ENCODE assay signal across 11 cellular contexts in genomic region chr1:221336141-221336540, GRCh38.
A peak's percentile ranks its signal among the peaks of the same experiment; 100 is the strongest.
DNase-seq lines count a peak whose midpoint lies in the region; ATAC-seq, FAIRE-seq and TF ChIP-seq lines count a peak whose summit lies in the region.
"Had no signal": no experiment of that assay in that cellular context is flagged by ENCODE, and none has a peak within 500 bp of the region (broad histone marks: within the 10 kb centered on the region; RNA-seq: fewer than 3 reads in every experiment).

No MANE protein-coding gene starts in this region.

- ATAC-seq in GM21786 (IDR thresholded peaks at IDR 0.05; ENCODE audit: unreplicated experiment), result no peak
- no peak for ATAC-seq in activated CD4-positive, CD25-positive, alpha-beta regulatory T cell treated with anti-CD3 and anti-CD28 coated beads, Interleukin-2, amount 50 U/mL, for 24 hours

- H3K4me1 ChIP-seq in esophagus squamous epithelium, result peaks cover 0 to 30% (median 8%) of the 10 kb centered on the region in 3 donors
- peaks cover 29% of the 10 kb centered on the region for H3K4me1 ChIP-seq in muscle layer of colon (ENCODE audit: insufficient read depth, low read length)
- no peaks in the 10 kb centered on the region for H3K4me1 ChIP-seq in Karpas-422 (ENCODE audit: low read length)

- H3K27ac ChIP-seq in esophagus squamous epithelium, result peak overlapping the region; percentile 55 to 85 (median 78)
- H3K27ac ChIP-seq in muscle layer of colon (ENCODE audit: low read depth, low read length), result peak overlapping the region; percentile 51
- H3K27ac ChIP-seq in Karpas-422 (ENCODE audit: low read length), result no peak overlapping the region

- FAIRE-seq in urothelium cell line (lab: Jason Lieb, UNC), result no peak
- FAIRE-seq: TTC549 had no signal

- no peaks in the 10 kb centered on the region for H3K79me2 ChIP-seq in Karpas-422 (ENCODE audit: low read length)

- DNase-seq in M059J (ENCODE audit: low read depth) (peak; percentile 62), esophagus squamous epithelium (lab: John Stamatoyannopoulos, UW) (no peak), urothelium cell line (ENCODE audit: low spot score) (peak; percentile 21), Karpas-422 (no peak)
- DNase-seq: activated effector memory CD4-positive, alpha-beta T cell treated with anti-CD3 and anti-CD28 coated beads, Interleukin-2, amount 50 U/mL, for 16 hours; stimulated activated CD4-positive, alpha-beta T cell treated with anti-CD3 and anti-CD28 coated beads, Interleukin-4, amount 100 ng/mL, for 4 hours had no signal

- H3K9me3 ChIP-seq in esophagus squamous epithelium (peaks cover 0 to 5% (median 0%) of the 10 kb centered on the region in 3 donors), muscle layer of colon (ENCODE audit: low read length) (peaks cover 5% of the 10 kb centered on the region), Karpas-422 (ENCODE audit: low read length) (no peaks in the 10 kb centered on the region)
- H3K9me3 ChIP-seq: mucosa of descending colon had no signal

- H3K9ac ChIP-seq in muscle layer of colon (ENCODE audit: low read length) (no peak overlapping the region), Karpas-422 (ENCODE audit: low read length) (no peak overlapping the region)

- H3K36me3 ChIP-seq in esophagus squamous epithelium, result no peaks in the 10 kb centered on the region
- H3K36me3 ChIP-seq in muscle layer of colon (ENCODE audit: insufficient read depth, low read length), result no peaks in the 10 kb centered on the region
- H3K36me3 ChIP-seq in Karpas-422 (ENCODE audit: insufficient read depth, low read length), result no peaks in the 10 kb centered on the region

- H3K27me3 ChIP-seq in esophagus squamous epithelium, result no peaks in the 10 kb centered on the region
- no peaks in the 10 kb centered on the region for H3K27me3 ChIP-seq in muscle layer of colon (ENCODE audit: control insufficient read depth in 1 of 2, insufficient read depth in 2 of 2, low read length in 2 of 2)
- no peaks in the 10 kb centered on the region for H3K27me3 ChIP-seq in Karpas-422 (ENCODE audit: low read length)

- H4K20me1 ChIP-seq in Karpas-422 (ENCODE audit: insufficient read depth, low read depth, low read length), result no peaks in the 10 kb centered on the region

- 59 to 60% methylated on average over 2 of the region's 2 CpGs for WGBS in esophagus squamous epithelium, 2 donors

- H2AFZ ChIP-seq in Karpas-422 (ENCODE audit: low read length), result no peak overlapping the region

- no peak for TF ChIP-seq CTCF in esophagus squamous epithelium (IDR thresholded peaks at IDR 0.05)

- H3K9me2 ChIP-seq in Karpas-422 (replicated peaks; ENCODE audit: insufficient read depth, low read length), result no peaks in the 10 kb centered on the region

- intact Hi-C loops in esophagus squamous epithelium (cut with DNase I), result no loop called here

- H3K4me3 ChIP-seq in esophagus squamous epithelium (peak overlapping the region in 1 of 4 donors; percentile 8), muscle layer of colon (ENCODE audit: low read depth in 1 of 2, low read length in 2 of 2) (no peak overlapping the region), Karpas-422 (ENCODE audit: low read length) (no peak overlapping the region)
- H3K4me3 ChIP-seq: mucosa of descending colon had no signal

- no peak for TF ChIP-seq POLR2A in esophagus squamous epithelium (IDR thresholded peaks at IDR 0.05)

- no peak overlapping the region for H3K4me2 ChIP-seq in Karpas-422 (ENCODE audit: low read depth, low read length, poor library complexity, severe bottlenecking)

Comparison
In these comparisons a context has a peak if more than half of its experiments do, and no peak if none do; other contexts are left out.
1. DNase-seq: peak in M059J (single experiment) and urothelium cell line (single experiment); none in esophagus squamous epithelium (single experiment) and Karpas-422 (single experiment).